In genomic region chr19:34448191-34448590, GRCh38 we compare ENCODE assay signal across 23 cellular contexts.
"Had no signal": no experiment of that assay in that cellular context is flagged by ENCODE, and none has a peak within 500 bp of the region (broad histone marks: within the 10 kb centered on the region; RNA-seq: fewer than 3 reads in every experiment).

No MANE protein-coding gene starts in this region.

- H3K27ac ChIP-seq: left lung, upper lobe of right lung had no signal

- FAIRE-seq: astrocyte, endothelial cell of umbilical vein, frontal cortex had no signal

- ATAC-seq: esophagus mucosa, left lung, SK-N-SH treated with all-trans-retinoic acid at 6 μM for 48 hours, T-cell, upper lobe of right lung had no signal

- H3K4me3 Mint-ChIP-seq: naive B cell, T-cell had no signal

- DNase-seq: activated CD4-positive, alpha-beta T cell treated with anti-CD3 and anti-CD28 coated beads for 4 hours; activated effector memory CD4-positive, alpha-beta T cell treated with Interleukin-2 at 50 U/mL for 16 hours; activated naive CD4-positive, alpha-beta T cell treated with anti-CD3 and anti-CD28 coated beads, Interleukin-2, amount 50 U/mL, for 16 hours; activated T-cell treated with anti-CD3 and anti-CD28 coated beads, Interleukin-2, amount 50 U/mL, for 1 hour; central memory CD4-positive, alpha-beta T cell; effector memory CD4-positive, alpha-beta T cell; hippocampal formation; kidney glomerular epithelial cell; left lung; naive B cell; stimulated activated CD4-positive, alpha-beta T cell treated with anti-CD3 and anti-CD28 coated beads, Interleukin-2, amount 100 ng/mL, for 48 hours; stimulated activated CD8-positive, alpha-beta memory T cell treated with anti-CD3 and anti-CD28 coated beads, Interleukin-4, amount 100 ng/mL, for 48 hours; stimulated activated naive CD4-positive, alpha-beta T cell treated with Interleukin-2 at 50 U/mL for 16 hours; T-cell; T-helper 9 cell; upper lobe of right lung had no signal

- H3K4me3 ChIP-seq: left lung, lung, thoracic aorta, upper lobe of right lung had no signal

- H3K4me1 Mint-ChIP-seq: naive B cell had no signal

- H3K9me3 Mint-ChIP-seq: naive B cell, T-cell had no signal

- H3K9me3 ChIP-seq: left lung, thoracic aorta, upper lobe of right lung had no signal

- H3K27ac Mint-ChIP-seq: T-cell had no signal

- H3K27me3 ChIP-seq: left lung, upper lobe of right lung had no signal

- H3K27me3 Mint-ChIP-seq: naive B cell, T-cell had no signal

- H3K4me1 ChIP-seq: left lung, upper lobe of right lung had no signal
